22 cellular contexts compared by ENCODE assay signal in the genomic region with DNA sequence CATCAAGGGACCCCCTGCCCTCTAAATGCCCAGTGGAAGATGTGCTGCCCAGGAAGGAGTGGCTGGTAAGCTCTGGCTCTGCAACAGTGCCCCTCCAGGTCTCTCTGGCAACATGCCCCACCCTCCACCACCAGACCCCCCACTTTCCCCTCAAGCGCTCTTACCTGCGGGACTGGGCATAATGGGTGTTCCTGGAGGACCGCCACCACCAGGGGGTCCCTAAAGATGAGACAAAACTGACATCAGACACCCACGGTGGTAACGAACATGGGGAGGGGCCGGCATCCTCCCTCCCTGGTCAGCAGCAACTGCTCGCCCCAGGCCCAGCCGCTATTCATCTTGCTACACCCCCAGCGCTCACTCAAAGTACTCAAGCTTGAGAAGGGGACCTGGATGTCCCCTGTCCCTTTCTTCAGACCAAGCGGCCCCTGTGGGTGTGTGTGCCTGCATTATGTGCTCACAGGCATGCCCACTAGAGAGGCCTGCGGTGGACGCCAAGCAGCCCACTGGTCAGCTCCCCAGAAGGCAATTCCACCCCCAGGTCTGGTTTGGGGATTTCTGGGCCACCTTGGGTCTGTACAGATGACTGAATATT.
"Had no signal": no experiment of that assay in that cellular context is flagged by ENCODE, and none has a peak within 500 bp of the region (broad histone marks: within the 10 kb centered on the region; RNA-seq: fewer than 3 reads in every experiment).

No MANE protein-coding gene starts in this region.

- DNase-seq: cortex of kidney; dorsolateral prefrontal cortex; effector CD8-positive, alpha-beta T cell; heart right ventricle; hypothalamus; occipital lobe; sigmoid colon; stimulated activated naive CD8-positive, alpha-beta T cell treated with anti-CD3 and anti-CD28 coated beads, Interleukin-15, Interleukin-2, amounts not matched to agents 100 U/mL and 50 U/mL, for 24 hours; thyroid gland; upper lobe of left lung; uterus had no signal

- H3K27ac ChIP-seq: heart right ventricle, parathyroid adenoma, prostate gland, sigmoid colon, suprapubic skin, thyroid gland, upper lobe of left lung, uterus had no signal

- ATAC-seq: esophagus mucosa; heart right ventricle; left lobe of liver; natural killer cell treated with Interleukin-12 subunit alpha and Interleukin-12 subunit beta and Interleukin-15 and Interleukin-18, amount 100 ng/mL, for 72 hours; stimulated activated naive CD8-positive, alpha-beta T cell treated with anti-CD3 and anti-CD28 coated beads, Interleukin-15, Interleukin-2, amounts not matched to agents 100 U/mL and 50 U/mL, for 24 hours had no signal

- H3K9ac ChIP-seq: parathyroid adenoma had no signal

- H3K27ac Mint-ChIP-seq: mesothelial cell of epicardium had no signal

- H3K4me1 ChIP-seq: parathyroid adenoma, prostate gland, suprapubic skin, thyroid gland, upper lobe of left lung, uterus had no signal

- H3K27me3 ChIP-seq: dorsolateral prefrontal cortex, heart right ventricle, sigmoid colon, suprapubic skin, thyroid gland, upper lobe of left lung, uterus had no signal

- H3K36me3 ChIP-seq: uterus had no signal

- H3K36me3 Mint-ChIP-seq: natural killer cell treated with Interleukin-12 subunit alpha and Interleukin-12 subunit beta and Interleukin-15 and Interleukin-18, amount 100 ng/mL, for 72 hours had no signal

- H3K9me3 ChIP-seq: heart right ventricle, prostate gland, sigmoid colon, suprapubic skin, thyroid gland, upper lobe of left lung, uterus had no signal

- H3K27me3 Mint-ChIP-seq: natural killer cell treated with Interleukin-12 subunit alpha and Interleukin-12 subunit beta and Interleukin-15 and Interleukin-18, amount 100 ng/mL, for 72 hours had no signal

- H3K9me3 Mint-ChIP-seq: mesothelial cell of epicardium; natural killer cell treated with Interleukin-12 subunit alpha and Interleukin-12 subunit beta and Interleukin-15 and Interleukin-18, amount 100 ng/mL, for 72 hours had no signal

- H3K4me1 Mint-ChIP-seq: mesothelial cell of epicardium had no signal

- H3K4me3 Mint-ChIP-seq: mesothelial cell of epicardium; natural killer cell treated with Interleukin-12 subunit alpha and Interleukin-12 subunit beta and Interleukin-15 and Interleukin-18, amount 100 ng/mL, for 72 hours had no signal

- FAIRE-seq: endometrium, frontal cortex, islet of Langerhans had no signal

- H3K4me3 ChIP-seq: dorsolateral prefrontal cortex, heart right ventricle, prostate gland, sigmoid colon, skin epidermis, suprapubic skin, thyroid gland, upper lobe of left lung, uterus had no signal
